In the genomic region with DNA sequence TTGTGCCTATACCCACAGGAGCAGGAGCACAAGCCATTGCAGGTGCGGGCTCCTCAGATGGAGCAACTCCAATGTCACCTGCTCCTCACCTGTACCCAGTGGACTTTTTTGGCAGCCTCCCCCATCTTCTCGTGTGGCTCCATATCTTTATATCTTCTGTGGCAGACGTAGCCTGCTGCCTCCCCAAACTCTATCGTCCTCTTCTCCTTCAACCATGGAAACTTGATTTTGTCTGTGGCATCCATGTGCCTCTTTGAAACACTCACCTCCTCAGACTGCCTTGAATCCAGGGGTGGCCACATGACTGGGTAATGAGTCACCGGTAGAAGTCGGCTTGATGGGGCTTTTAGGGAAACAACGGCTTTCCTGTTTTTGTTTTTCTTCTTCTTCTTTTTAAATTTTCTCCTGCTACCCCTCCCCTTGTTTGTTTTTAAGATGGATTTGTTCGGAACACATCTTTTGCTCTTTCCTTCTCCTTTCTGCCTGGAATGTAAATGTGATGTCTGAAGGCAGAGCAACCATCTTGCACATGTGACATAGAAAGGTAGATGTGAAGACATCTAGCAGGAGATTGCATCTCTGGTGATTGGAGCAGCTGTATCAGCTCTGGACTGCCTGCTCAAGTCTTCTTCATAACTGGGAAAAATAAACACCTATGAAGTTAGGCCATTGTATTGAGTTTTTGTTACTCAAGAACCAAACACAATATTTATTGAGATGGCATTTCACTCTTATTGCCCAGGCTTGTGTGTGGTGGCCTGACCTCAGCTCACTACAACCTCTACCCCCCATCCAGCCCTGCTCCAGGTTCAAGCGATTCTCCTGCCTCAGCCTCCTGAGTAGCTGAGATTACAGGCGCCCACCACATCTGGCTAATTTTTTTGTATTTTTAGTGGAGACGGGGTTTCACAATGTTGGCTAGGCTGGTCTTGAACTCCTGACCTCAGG, we compare ENCODE assay signal across 8 cellular contexts.
DNase-seq lines count a peak whose midpoint lies in the region; ATAC-seq and TF ChIP-seq lines count a peak whose summit lies in the region.

No MANE protein-coding gene starts in this region.

- intact Hi-C loops in left ventricle myocardium superior (cut with micrococcal nuclease): no loop called here

- no peaks in the 10 kb centered on the region for H3K27me3 ChIP-seq in cardiac muscle cell

- peaks cover 10% of the 10 kb centered on the region for H3K9me3 Mint-ChIP-seq in stimulated activated naive CD8-positive, alpha-beta T cell treated with anti-CD3 and anti-CD28 coated beads, Interleukin-15, Interleukin-2, amounts not matched to agents 100 ng/mL and 50 ng/mL, for 24 hours
- no peaks in the 10 kb centered on the region for H3K9me3 Mint-ChIP-seq in mesothelial cell of epicardium

- H3K36me3 Mint-ChIP-seq in stimulated activated naive CD8-positive, alpha-beta T cell treated with anti-CD3 and anti-CD28 coated beads, Interleukin-15, Interleukin-2, amounts not matched to agents 100 ng/mL and 50 ng/mL, for 24 hours (ENCODE audit: low read depth): peaks cover 52% of the 10 kb centered on the region
- no peaks in the 10 kb centered on the region for H3K36me3 Mint-ChIP-seq in mesothelial cell of epicardium

- peaks cover 95% of the 10 kb centered on the region for H3K4me1 Mint-ChIP-seq in stimulated activated naive CD8-positive, alpha-beta T cell treated with anti-CD3 and anti-CD28 coated beads, Interleukin-15, Interleukin-2, amounts not matched to agents 100 ng/mL and 50 ng/mL, for 24 hours (ENCODE audit: low read depth)
- peaks cover 37% of the 10 kb centered on the region for H3K4me1 Mint-ChIP-seq in mesothelial cell of epicardium

- H3K36me3 ChIP-seq in cardiac muscle cell: no peaks in the 10 kb centered on the region

- TF ChIP-seq CTCF in cardiac muscle cell (IDR thresholded peaks at IDR 0.05; ENCODE audit: low read depth, low read length): no peak
- no peak for TF ChIP-seq CTCF in mesothelial cell of epicardium (IDR thresholded peaks at IDR 0.05; ENCODE audit: unreplicated experiment)

- no peaks in the 10 kb centered on the region for H3K9me3 ChIP-seq in cardiac muscle cell (ENCODE audit: low read depth)

- H3K27me3 Mint-ChIP-seq in stimulated activated naive CD8-positive, alpha-beta T cell treated with anti-CD3 and anti-CD28 coated beads, Interleukin-15, Interleukin-2, amounts not matched to agents 100 ng/mL and 50 ng/mL, for 24 hours: peaks cover 4% of the 10 kb centered on the region
- no peaks in the 10 kb centered on the region for H3K27me3 Mint-ChIP-seq in mesothelial cell of epicardium (ENCODE audit: low read depth)

- ATAC-seq in left ventricle myocardium superior: no peak

- peaks cover 19% of the 10 kb centered on the region for H3K4me1 ChIP-seq in cardiac muscle cell (ENCODE audit: low read depth)

- H3K4me3 Mint-ChIP-seq in stimulated activated naive CD8-positive, alpha-beta T cell treated with anti-CD3 and anti-CD28 coated beads, Interleukin-15, Interleukin-2, amounts not matched to agents 100 ng/mL and 50 ng/mL, for 24 hours: peak overlapping the region; percentile 37
- H3K4me3 Mint-ChIP-seq in mesothelial cell of epicardium: no peak overlapping the region

- H3K4me3 ChIP-seq in cardiac muscle cell: no peak overlapping the region

- DNase-seq in cardiac muscle cell (ENCODE audit: low read depth in 1 of 2, low spot score in 1 of 2) (peak in 1 of 2 donors; percentile 72), left ventricle myocardium superior (no peak), activated T-cell treated with anti-CD3 and anti-CD28 coated beads for 4 hours (peak; percentile 52), foreskin melanocyte (peak; percentile 44), DMS153 (lab: John Stamatoyannopoulos, UW) (no peak), mesothelial cell of epicardium (ENCODE audit: low spot score in 2 of 2, unreplicated experiment in 2 of 2) (no peak), NCI-H1417 (lab: John Stamatoyannopoulos, UW) (no peak)

- peak overlapping the region; percentile 59 for H3K27ac ChIP-seq in cardiac muscle cell

- peak overlapping the region; percentile 97 for H3K27ac Mint-ChIP-seq in stimulated activated naive CD8-positive, alpha-beta T cell treated with anti-CD3 and anti-CD28 coated beads, Interleukin-15, Interleukin-2, amounts not matched to agents 100 ng/mL and 50 ng/mL, for 24 hours
- H3K27ac Mint-ChIP-seq in mesothelial cell of epicardium: no peak overlapping the region

Comparison
In these comparisons a context has a peak if more than half of its experiments do, and no peak if none do; other contexts are left out.
1. DNase-seq: peak in activated T-cell treated with anti-CD3 and anti-CD28 coated beads for 4 hours (single experiment) and foreskin melanocyte (single experiment); none in left ventricle myocardium superior (single experiment), DMS153 (single experiment), mesothelial cell of epicardium (0 of 2) and NCI-H1417 (0 of 3).